ENCODE assay signal across 10 cellular contexts in genomic region chr15:54307926-54308325, GRCh38.
"Had no signal": no experiment of that assay in that cellular context is flagged by ENCODE, and none has a peak within 500 bp of the region (broad histone marks: within the 10 kb centered on the region; RNA-seq: fewer than 3 reads in every experiment).

No MANE protein-coding gene starts in this region.

- FAIRE-seq: H1, H54, HTR-8/SVneo, K562 had no signal

- H2AFZ ChIP-seq: GM23338 had no signal

- DNase-seq: H9, HFFc6, IMR-90, KG1 had no signal

- H3K4me3 ChIP-seq: GM23338, K562 had no signal

- H3K4me2 ChIP-seq: GM23338 had no signal

- ATAC-seq: GM23338, HCT116, K562 had no signal
